10 cellular contexts compared by ENCODE assay signal in the genomic region with DNA sequence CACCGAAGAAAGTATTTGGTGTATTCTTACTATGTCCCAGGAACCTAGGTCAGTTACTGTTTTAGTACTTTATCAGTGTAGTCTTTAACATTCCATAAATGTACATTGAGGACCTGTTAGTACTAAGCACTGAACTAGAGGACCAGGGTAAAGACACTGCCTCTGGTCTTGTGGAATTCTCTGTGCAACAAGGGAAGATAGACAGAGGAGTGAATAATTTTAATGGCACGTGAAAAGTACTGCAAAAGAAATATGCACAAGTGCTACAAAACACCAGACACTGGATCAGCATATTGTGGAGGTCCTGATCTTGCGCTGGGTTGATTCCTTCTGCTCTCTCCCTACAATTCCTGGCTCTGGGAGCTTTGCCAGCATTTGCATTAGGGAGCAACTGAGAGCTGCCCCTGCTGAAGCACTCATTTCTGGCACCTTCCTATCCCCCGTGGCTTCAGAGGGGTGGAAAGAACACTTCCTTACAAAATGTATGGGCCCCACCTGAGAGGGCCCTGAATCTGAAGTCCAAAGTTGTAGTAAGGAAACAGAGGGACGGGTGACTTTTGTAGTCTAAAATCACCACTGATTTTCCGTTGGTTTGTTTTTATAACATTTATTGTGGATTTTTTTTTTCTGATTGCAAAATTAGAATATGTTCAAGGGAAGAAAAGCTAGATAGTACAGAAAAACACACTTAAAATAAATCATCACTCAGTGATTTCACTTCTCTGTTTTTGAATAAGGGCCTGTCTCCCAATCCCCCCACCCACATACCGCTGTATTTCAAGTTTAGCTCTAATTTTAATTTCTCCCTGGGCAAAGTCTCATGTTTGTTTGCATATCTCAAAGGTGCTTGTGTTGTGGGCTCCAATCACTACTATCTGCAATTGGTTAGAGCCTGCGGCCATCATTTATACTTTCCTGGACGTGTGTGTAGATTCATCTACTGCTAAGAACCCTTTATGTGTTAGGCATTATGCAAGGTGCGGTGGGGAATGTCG. TPM values are rescaled to one million over a fixed set of nuclear protein-coding genes. Genes with fewer than 3 reads are reported as not detected.
A peak's percentile ranks its signal among the peaks of the same experiment; 100 is the strongest.
DNase-seq lines count a peak whose midpoint lies in the region; ATAC-seq and TF ChIP-seq lines count a peak whose summit lies in the region.
"Had no signal": no experiment of that assay in that cellular context is flagged by ENCODE, and none has a peak within 500 bp of the region (broad histone marks: within the 10 kb centered on the region; RNA-seq: fewer than 3 reads in every experiment).

No MANE protein-coding gene starts in this region.

- H3K27ac ChIP-seq in left ventricle myocardium inferior (replicated peaks) (peak overlapping the region; percentile 94), Peyer's patch (peak overlapping the region; percentile 25 to 88 (median 69)), lower lobe of right lung (peak overlapping the region; percentile 27), uterus (peak overlapping the region; percentile 91 to 99)

- H3K9me3 ChIP-seq in left ventricle myocardium inferior (replicated peaks) (no peaks in the 10 kb centered on the region), Peyer's patch (no peaks in the 10 kb centered on the region), lower lobe of right lung (no peaks in the 10 kb centered on the region), uterus (no peaks in the 10 kb centered on the region)

- peaks cover 25% of the 10 kb centered on the region for H3K36me3 ChIP-seq in left ventricle myocardium inferior
- peaks cover 0 to 16% (median 0%) of the 10 kb centered on the region in 3 donors for H3K36me3 ChIP-seq in Peyer's patch
- peaks cover 27% of the 10 kb centered on the region for H3K36me3 ChIP-seq in lower lobe of right lung
- H3K36me3 ChIP-seq in uterus: no peaks in the 10 kb centered on the region

- ATAC-seq in Right ventricle myocardium inferior (no peak), lower lobe of right lung (no peak), GM21529 (IDR thresholded peaks at IDR 0.05; ENCODE audit: unreplicated experiment) (no peak)
- ATAC-seq: sciatic nerve had no signal

- DNase-seq in left ventricle myocardium inferior (no peak), Right ventricle myocardium inferior (ENCODE audit: missing footprints) (no peak), Peyer's patch (peak in 1 of 3 donors; percentile 35), lower lobe of right lung (no peak), uterus (no peak), germinal center (ENCODE audit: low spot score) (no peak), hippocampal formation (lab: John Stamatoyannopoulos, UW) (no peak)
- DNase-seq: NCI-H510A treated with DMSO at 0.1 percent for 48 hours had no signal

- H3K4me3 ChIP-seq in left ventricle myocardium inferior (peak overlapping the region; percentile 74), Peyer's patch (no peak overlapping the region), lower lobe of right lung (peak overlapping the region; percentile 7), uterus (no peak overlapping the region)

- intact Hi-C loops in left ventricle myocardium inferior (cut with micrococcal nuclease): no loop called here
- intact Hi-C loops in Right ventricle myocardium inferior (cut with DNase I): no loop called here
- intact Hi-C loops in lower lobe of right lung (cut with DNase I): loop anchor here (10.0 kb wide), 1 partner anchor 62 kb away; the partner anchor contains the start of gene SERINC3
- intact Hi-C loops in uterus (cut with DNase I; ENCODE audit: low total_unique reads): no loop called here

- H3K4me1 ChIP-seq in left ventricle myocardium inferior (peaks cover 99% of the 10 kb centered on the region), Peyer's patch (peaks cover 0 to 11% (median 2%) of the 10 kb centered on the region in 4 donors), lower lobe of right lung (peaks cover 31% of the 10 kb centered on the region), uterus (peaks cover 0 to 5% of the 10 kb centered on the region in 2 donors)

- no peak for TF ChIP-seq POLR2A in Peyer's patch (IDR thresholded peaks at IDR 0.05)
- TF ChIP-seq POLR2A in uterus (IDR thresholded peaks at IDR 0.05): no peak

- TF ChIP-seq CTCF in left ventricle myocardium inferior (IDR thresholded peaks at IDR 0.05; ENCODE audit: borderline replicate concordance) (no peak), Peyer's patch (IDR thresholded peaks at IDR 0.05) (no peak), lower lobe of right lung (IDR thresholded peaks at IDR 0.05) (no peak), uterus (IDR thresholded peaks at IDR 0.05) (no peak)

- H3K27me3 ChIP-seq in left ventricle myocardium inferior (ENCODE audit: low read depth) (no peaks in the 10 kb centered on the region), Peyer's patch (no peaks in the 10 kb centered on the region), lower lobe of right lung (ENCODE audit: low read depth) (no peaks in the 10 kb centered on the region), uterus (no peaks in the 10 kb centered on the region)

RNA-seq across cellular contexts. Expression of gene PKIG, which starts 4.9 kb away (rescaled TPM):
- total RNA-seq in left ventricle myocardium inferior (172 TPM), Right ventricle myocardium inferior (206 TPM), Peyer's patch (10 to 100 TPM; 27.9 to 60.2 (median 28.3) TPM), lower lobe of right lung (61.6 TPM), uterus (100 to 1,000 TPM in 3 of 4 donors, 10 to 100 TPM in 1; 67.1 to 250 (median 145) TPM)

Comparison
In these comparisons a context has a peak if more than half of its experiments do, and no peak if none do; other contexts are left out.
1. H3K27ac ChIP-seq: peak in every context shown above with its lines; median percentile 95 in uterus; 94 in left ventricle myocardium inferior; 69 in Peyer's patch; 27 in lower lobe of right lung.
2. H3K4me3 ChIP-seq: peak in left ventricle myocardium inferior (single experiment) and lower lobe of right lung (single experiment); none in Peyer's patch (0 of 4) and uterus (0 of 2).